In the genomic region with DNA sequence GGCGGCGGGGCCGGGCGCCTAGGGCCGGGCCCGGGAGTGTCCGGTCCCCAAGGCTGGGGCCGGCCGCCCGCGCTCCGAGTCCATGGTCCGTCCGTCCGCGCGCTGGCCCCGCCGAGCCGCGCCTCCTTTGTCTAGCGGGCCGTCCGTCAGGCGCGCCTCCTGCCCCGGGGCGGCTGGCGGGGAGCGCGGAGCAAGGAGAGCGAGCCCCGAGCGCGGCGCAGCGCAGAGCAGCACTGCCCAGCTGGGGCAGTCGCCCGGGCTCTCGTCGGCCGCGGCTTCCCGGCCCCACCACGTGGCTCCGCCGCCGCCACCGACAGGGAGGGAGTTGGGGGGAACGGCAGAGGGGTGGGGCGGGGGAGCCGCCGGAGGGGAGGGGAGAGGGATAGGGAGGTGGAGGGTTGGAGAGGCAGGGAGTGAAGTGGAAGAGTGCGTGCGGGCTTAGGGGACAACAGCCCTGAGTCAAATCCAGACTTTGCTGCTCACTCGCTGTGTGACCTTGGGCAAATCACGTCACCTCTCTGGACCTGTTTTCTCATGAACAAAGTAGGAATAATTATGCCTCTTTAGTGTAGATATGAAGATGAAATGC, we compare ENCODE assay signal across 9 cellular contexts. TPM values are rescaled to one million over a fixed set of nuclear protein-coding genes. Genes with fewer than 3 reads are reported as not detected.
DNase-seq lines count a peak whose midpoint lies in the region; ATAC-seq and TF ChIP-seq lines count a peak whose summit lies in the region.
"Had no signal": no experiment of that assay in that cellular context is flagged by ENCODE, and none has a peak within 500 bp of the region (broad histone marks: within the 10 kb centered on the region; RNA-seq: fewer than 3 reads in every experiment).

A gene (minus strand): TSS at position 235 of the 589 bp plus-strand sequence. CDS start 340 bp downstream, outside the sequence.

- H3K36me3 ChIP-seq in heart left ventricle (no peaks in the 10 kb centered on the region), right atrium auricular region (no peaks in the 10 kb centered on the region), WERI-Rb-1 (no peaks in the 10 kb centered on the region), rectal smooth muscle tissue (ENCODE audit: control insufficient read depth, insufficient read depth, low read length) (no peaks in the 10 kb centered on the region)

- H3K4me3 ChIP-seq in heart left ventricle (peak within 1 kb of the TSS in 9 of 12 donors; percentile 20 to 47 (median 37)), right atrium auricular region (peak within 1 kb of the TSS in 1 of 2 donors; percentile 38), WERI-Rb-1 (ENCODE audit: low read depth, low read length) (peak within 1 kb of the TSS; percentile 49), rectal smooth muscle tissue (ENCODE audit: low read length) (peak within 1 kb of the TSS; percentile 39)

- TF ChIP-seq CTCF in heart left ventricle (IDR thresholded peaks at IDR 0.05): no peak
- TF ChIP-seq CTCF in right atrium auricular region (IDR thresholded peaks at IDR 0.05): no peak
- TF ChIP-seq CTCF in WERI-Rb-1 (IDR thresholded peaks at IDR 0.05; ENCODE audit: low read depth, low read length): no peak

- intact Hi-C loops in heart left ventricle (cut with DNase I): no loop called here

- WGBS in heart left ventricle, 4 donors: 1 to 12% (median 1%) methylated on average over 9 to 57 of the region's 57 CpGs

- ATAC-seq in heart left ventricle: peak in 2 of 4 donors; percentile 63 to 67

- no peak within 1 kb of the TSS for H3K27ac ChIP-seq in heart left ventricle
- no peak within 1 kb of the TSS for H3K27ac ChIP-seq in right atrium auricular region
- H3K27ac ChIP-seq in WERI-Rb-1: peak within 1 kb of the TSS; percentile 59
- no peak within 1 kb of the TSS for H3K27ac ChIP-seq in rectal smooth muscle tissue (ENCODE audit: low read depth, low read length)

- no peak for DNase-seq in heart left ventricle
- DNase-seq in right atrium auricular region (ENCODE audit: low spot score): no peak
- peak; percentile 69 for DNase-seq in WERI-Rb-1
- DNase-seq in glomerular visceral epithelial cell (ENCODE audit: extremely low spot score): peak; percentile 31
- no peak for DNase-seq in A172 (ENCODE audit: low spot score)
- DNase-seq in effector CD4-positive, alpha-beta T cell: no peak
- no peak for DNase-seq in activated CD4-positive, CD25-positive, alpha-beta regulatory T cell (lab: John Stamatoyannopoulos, UW)

- H3K27me3 ChIP-seq in heart left ventricle (peaks cover 10 to 60% (median 28%) of the 10 kb centered on the region in 9 donors), right atrium auricular region (peaks cover 6 to 8% of the 10 kb centered on the region in 2 donors), WERI-Rb-1 (ENCODE audit: insufficient read depth, low read depth, severe bottlenecking) (no peaks in the 10 kb centered on the region), rectal smooth muscle tissue (ENCODE audit: control insufficient read depth, insufficient read depth, low read length) (peaks cover 12% of the 10 kb centered on the region)

- no peaks in the 10 kb centered on the region for H3K9me3 ChIP-seq in heart left ventricle
- no peaks in the 10 kb centered on the region for H3K9me3 ChIP-seq in right atrium auricular region
- no peaks in the 10 kb centered on the region for H3K9me3 ChIP-seq in WERI-Rb-1 (ENCODE audit: severe bottlenecking)

- no peak within 1 kb of the TSS for H3K9ac ChIP-seq in rectal smooth muscle tissue (ENCODE audit: low read length)

- H3K4me1 ChIP-seq in heart left ventricle (peaks cover 0 to 13% (median 4%) of the 10 kb centered on the region in 12 donors), right atrium auricular region (peaks cover 0 to 10% of the 10 kb centered on the region in 2 donors), rectal smooth muscle tissue (ENCODE audit: control insufficient read depth, insufficient read depth, low read length) (no peaks in the 10 kb centered on the region)

- no peak for TF ChIP-seq POLR2A in heart left ventricle (IDR thresholded peaks at IDR 0.05)

RNA-seq across cellular contexts. Expression of the gene that starts here (rescaled TPM):
- total RNA-seq in heart left ventricle (under 1 TPM in 3 of 9 donors, not detected in 6; 0.14 to 0.31 (median 0.21) TPM), right atrium auricular region (not detected)
- not detected for polyA plus RNA-seq in heart left ventricle
- 2.5 and 3.3 TPM in 2 replicates for total RNA-seq in A172 (2014; rRNA removed; shearing (Covaris generic))
- total RNA-seq: subcutaneous adipose tissue had no signal

Comparison
In these comparisons a context has a peak if more than half of its experiments do, and no peak if none do; other contexts are left out.
1. DNase-seq: peak in WERI-Rb-1 (single experiment) and glomerular visceral epithelial cell (single experiment); none in heart left ventricle (0 of 5), right atrium auricular region (single experiment), A172 (single experiment), effector CD4-positive, alpha-beta T cell (single experiment) and activated CD4-positive, CD25-positive, alpha-beta regulatory T cell (0 of 4).